Comparison of ENCODE assay signal across 10 cellular contexts in the genomic region with DNA sequence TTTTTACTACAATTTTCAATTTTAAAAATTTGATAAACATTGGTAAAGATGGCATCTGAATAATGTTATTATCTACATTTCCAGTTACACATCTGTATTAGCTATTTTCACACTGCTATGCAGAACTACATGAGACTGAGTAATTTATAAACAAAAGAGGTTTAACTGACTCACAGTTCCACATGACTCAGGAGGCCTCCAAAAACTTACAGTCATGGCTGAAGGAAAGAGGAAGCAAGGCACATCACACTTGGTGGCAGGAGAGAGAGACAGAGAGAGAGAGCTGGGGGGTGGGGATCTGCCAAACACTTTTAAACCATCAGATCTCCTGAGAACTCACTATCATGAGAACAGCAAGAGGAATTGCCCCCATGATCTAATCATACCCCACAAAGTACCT.
A peak's percentile ranks its signal among the peaks of the same experiment; 100 is the strongest.
DNase-seq lines count a peak whose midpoint lies in the region; ATAC-seq, FAIRE-seq and TF ChIP-seq lines count a peak whose summit lies in the region.
"Had no signal": no experiment of that assay in that cellular context is flagged by ENCODE, and none has a peak within 500 bp of the region (broad histone marks: within the 10 kb centered on the region; RNA-seq: fewer than 3 reads in every experiment).

No MANE protein-coding gene starts in this region.

- intact Hi-C loops in left lung (cut with DNase I): no loop called here

- peaks cover 4% of the 10 kb centered on the region for H3K9me3 Mint-ChIP-seq in natural killer cell treated with Interleukin-12 subunit alpha and Interleukin-12 subunit beta and Interleukin-15 and Interleukin-18, amount 100 ng/mL, for 72 hours

- in situ Hi-C loops in brain microvascular endothelial cell (cut with HindIII; ENCODE audit: low pct_ligation_motif_present, low sequenced_read_pairs): no loop called here

- TF ChIP-seq CTCF in brain microvascular endothelial cell (IDR thresholded peaks at IDR 0.05; ENCODE audit: low read depth, low read length, missing control alignments) (no peak), left lung (IDR thresholded peaks at IDR 0.05) (no peak)

- H3K4me1 Mint-ChIP-seq in natural killer cell treated with Interleukin-12 subunit alpha and Interleukin-12 subunit beta and Interleukin-15 and Interleukin-18, amount 100 ng/mL, for 72 hours (ENCODE audit: low read depth in 2 of 2): no peaks in the 10 kb centered on the region
- H3K4me1 Mint-ChIP-seq: neural crest cell had no signal

- H3K36me3 ChIP-seq in MG63 (no peaks in the 10 kb centered on the region), brain microvascular endothelial cell (replicated peaks) (no peaks in the 10 kb centered on the region), left lung (no peaks in the 10 kb centered on the region)

- H3K9me3 ChIP-seq in MG63: peaks cover 4% of the 10 kb centered on the region; the same call in 1 of the 2 replicates
- H3K9me3 ChIP-seq in left lung: peaks cover 0 to 8% of the 10 kb centered on the region in 2 donors

- no peaks in the 10 kb centered on the region for H3K27me3 Mint-ChIP-seq in natural killer cell treated with Interleukin-12 subunit alpha and Interleukin-12 subunit beta and Interleukin-15 and Interleukin-18, amount 100 ng/mL, for 72 hours

- peak overlapping the region; percentile 3 for H3K27ac ChIP-seq in brain microvascular endothelial cell
- H3K27ac ChIP-seq in left lung: no peak overlapping the region

- H3K27ac Mint-ChIP-seq in natural killer cell treated with Interleukin-12 subunit alpha and Interleukin-12 subunit beta and Interleukin-15 and Interleukin-18, amount 100 ng/mL, for 72 hours: no peak overlapping the region

- no peak overlapping the region for H3K4me3 ChIP-seq in MG63
- no peak overlapping the region for H3K4me3 ChIP-seq in brain microvascular endothelial cell (ENCODE audit: low read depth, low read length)
- no peak overlapping the region for H3K4me3 ChIP-seq in left lung

- no peak overlapping the region for H3K4me3 Mint-ChIP-seq in natural killer cell treated with Interleukin-12 subunit alpha and Interleukin-12 subunit beta and Interleukin-15 and Interleukin-18, amount 100 ng/mL, for 72 hours
- H3K4me3 Mint-ChIP-seq: neural crest cell had no signal

- no peaks in the 10 kb centered on the region for H3K36me3 Mint-ChIP-seq in natural killer cell treated with Interleukin-12 subunit alpha and Interleukin-12 subunit beta and Interleukin-15 and Interleukin-18, amount 100 ng/mL, for 72 hours

- peak; percentile 82 for DNase-seq in CD1c-positive myeloid dendritic cell (ENCODE audit: extremely low spot score)
- peak; percentile 50 for DNase-seq in MG63
- peak; percentile 69 for DNase-seq in brain microvascular endothelial cell
- peak in 1 of 2 donors; percentile 34 for DNase-seq in left lung
- no peak for DNase-seq in GM19239 (ENCODE audit: insufficient read length, low spot score)
- no peak for DNase-seq in DMS79 treated with DMSO at 0.1 percent for 48 hours (lab: John Stamatoyannopoulos, UW)
- DNase-seq in globus pallidus (ENCODE audit: low spot score): no peak
- DNase-seq in natural killer cell treated with Interleukin-12 subunit alpha and Interleukin-12 subunit beta and Interleukin-15 and Interleukin-18, amount 100 ng/mL, for 72 hours (ENCODE audit: low spot score): no peak
- DNase-seq: glutamatergic neuron had no signal

- H3K4me1 ChIP-seq in left lung: no peaks in the 10 kb centered on the region

- peak; percentile 75 for ATAC-seq in left lung
- no peak for ATAC-seq in natural killer cell treated with Interleukin-12 subunit alpha and Interleukin-12 subunit beta and Interleukin-15 and Interleukin-18, amount 100 ng/mL, for 72 hours

- H3K27me3 ChIP-seq in MG63: no peaks in the 10 kb centered on the region
- H3K27me3 ChIP-seq in brain microvascular endothelial cell (replicated peaks): no peaks in the 10 kb centered on the region
- H3K27me3 ChIP-seq in left lung: no peaks in the 10 kb centered on the region

- FAIRE-seq in GM19239 (lab: Jason Lieb, UNC): no peak

Comparison
In these comparisons a context has a peak if more than half of its experiments do, and no peak if none do; other contexts are left out.
1. DNase-seq: peak in CD1c-positive myeloid dendritic cell (single experiment), MG63 (single experiment) and brain microvascular endothelial cell (single experiment); none in GM19239 (single experiment), DMS79 treated with DMSO at 0.1 percent for 48 hours (single experiment), globus pallidus (single experiment) and natural killer cell treated with Interleukin-12 subunit alpha and Interleukin-12 subunit beta and Interleukin-15 and Interleukin-18, amount 100 ng/mL, for 72 hours (single experiment).